ENCODE assay signal across 19 cellular contexts in the genomic region with DNA sequence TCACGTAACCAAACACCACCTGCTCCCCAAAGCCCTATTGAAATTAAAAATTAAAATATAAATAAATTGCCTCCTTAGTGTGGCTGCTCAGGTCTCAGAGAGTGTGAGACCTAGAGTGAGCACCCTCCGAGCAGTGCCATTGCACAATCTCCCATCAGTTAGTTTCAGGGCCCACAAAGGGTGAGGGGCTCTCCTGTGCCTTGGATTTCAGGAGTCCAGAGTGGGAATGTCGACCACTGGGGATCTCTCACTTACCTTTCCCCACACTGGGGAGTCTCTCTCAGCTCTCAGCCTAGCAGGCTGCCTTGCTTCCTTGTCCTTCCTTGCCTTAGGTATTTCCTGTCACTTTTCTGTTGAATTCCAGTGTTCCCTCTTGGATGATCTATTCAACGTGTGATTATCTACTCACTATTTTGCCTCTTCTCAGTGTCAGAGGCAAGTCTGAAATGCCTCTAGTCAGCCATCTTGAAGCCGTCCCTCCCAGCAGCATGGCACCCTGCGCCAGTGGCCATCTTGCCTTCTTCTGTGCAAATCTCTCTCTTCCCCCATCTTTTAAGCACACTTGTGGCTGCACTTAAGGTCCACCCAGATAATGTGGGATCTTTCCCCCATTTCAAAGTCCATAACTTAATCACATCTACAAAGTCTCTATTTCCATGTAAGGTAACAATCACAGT.
DNase-seq lines count a peak whose midpoint lies in the region; ATAC-seq and TF ChIP-seq lines count a peak whose summit lies in the region.
"Had no signal": no experiment of that assay in that cellular context is flagged by ENCODE, and none has a peak within 500 bp of the region (broad histone marks: within the 10 kb centered on the region; RNA-seq: fewer than 3 reads in every experiment).

No MANE protein-coding gene starts in this region.

- H2AFZ ChIP-seq in GM23338 (peak overlapping the region; percentile 0; the same call in 1 of the 2 replicates), neuronal stem cell (ENCODE audit: low read length) (peak overlapping the region; percentile 28)
- H2AFZ ChIP-seq: GM23248 had no signal

- no peak overlapping the region for H3K4ac ChIP-seq in neuronal stem cell (ENCODE audit: low read length)

- no peak overlapping the region for H4K8ac ChIP-seq in neuronal stem cell (ENCODE audit: low read depth, low read length)

- H2BK12ac ChIP-seq in neuronal stem cell (ENCODE audit: low read length), result no peak overlapping the region

- ATAC-seq in GM23338 (no peak), GM21515 (IDR thresholded peaks at IDR 0.05; ENCODE audit: unreplicated experiment) (no peak), GM19463 (IDR thresholded peaks at IDR 0.05; ENCODE audit: unreplicated experiment) (no peak)
- ATAC-seq: CD8-positive, alpha-beta T cell; K562; SK-N-SH treated with all-trans-retinoic acid at 6 μM for 48 hours had no signal

- DNase-seq in BE2C (peak; percentile 3), GM23338 (ENCODE audit: low spot score) (no peak), ecto neural progenitor cell (ENCODE audit: low spot score) (peak; percentile 17), neuronal stem cell (ENCODE audit: low spot score) (no peak), DMS79 (lab: John Stamatoyannopoulos, UW) (no peak)
- DNase-seq: DMS79 treated with DMSO at 0.1 percent for 48 hours, GM23248, NCI-H1694 treated with DMSO at 0.1 percent for 48 hours, NCI-H2227 treated with DMSO at 0.1 percent for 48 hours, NCI-H524, NCI-H82, OCI-M1, SHP77 treated with DMSO at 0.1 percent for 48 hours had no signal

- no peaks in the 10 kb centered on the region; the same call in 2 of the 3 replicates for H3K4me1 Mint-ChIP-seq in GM23338

- H3K27me3 ChIP-seq in BE2C (peaks cover 4% of the 10 kb centered on the region; the same call in 1 of the 2 replicates), GM23338 (ENCODE audit: insufficient read depth) (no peaks in the 10 kb centered on the region), neuronal stem cell (ENCODE audit: control insufficient read depth in 3 of 3, insufficient read depth in 3 of 3, low read depth in 1 of 3, low read length in 3 of 3) (no peaks in the 10 kb centered on the region)

- no peak overlapping the region for H3K4me3 Mint-ChIP-seq in GM23338
- H3K4me3 Mint-ChIP-seq: CD8-positive, alpha-beta T cell had no signal

- peaks cover 3% of the 10 kb centered on the region; the same call in 1 of the 3 replicates for H3K36me3 Mint-ChIP-seq in GM23338 (ENCODE audit: low read depth)
- H3K36me3 Mint-ChIP-seq: CD8-positive, alpha-beta T cell had no signal

- H3K79me2 ChIP-seq in GM23338 (replicated peaks; ENCODE audit: insufficient read depth), result no peaks in the 10 kb centered on the region

- no peak for TF ChIP-seq CTCF in BE2C (IDR thresholded peaks at IDR 0.05; ENCODE audit: low read depth, low read length)
- TF ChIP-seq CTCF in GM23338 (conservative IDR thresholded peaks at IDR 0.05; ENCODE audit: low read depth in 2 of 2), result no peak

- H3K9ac ChIP-seq in neuronal stem cell (ENCODE audit: low read depth, low read length, poor library complexity), result no peak overlapping the region
- H3K9ac ChIP-seq: BLaER1 treated with 17β-estradiol and CSF1 and Interleukin-3, amounts not matched to agents 10 nM and 100 nM; GM23248 had no signal

- no peak overlapping the region for H4K91ac ChIP-seq in neuronal stem cell (ENCODE audit: low read depth, low read length, poor library complexity)

- H3K4me1 ChIP-seq in BE2C, result no peaks in the 10 kb centered on the region
- H3K4me1 ChIP-seq in GM23338 (ENCODE audit: insufficient read depth), result no peaks in the 10 kb centered on the region
- H3K4me1 ChIP-seq in neuronal stem cell (ENCODE audit: control insufficient read depth in 2 of 2, insufficient read depth in 1 of 2, low read depth in 1 of 2, low read length in 2 of 2), result no peaks in the 10 kb centered on the region

- H3K36me3 ChIP-seq in BE2C (no peaks in the 10 kb centered on the region), GM23338 (ENCODE audit: insufficient read depth) (no peaks in the 10 kb centered on the region), neuronal stem cell (replicated peaks in 1 of 2; ENCODE audit: control insufficient read depth in 2 of 2, insufficient read depth in 2 of 2, low read length in 2 of 2) (no peaks in the 10 kb centered on the region)

- H2AK5ac ChIP-seq in neuronal stem cell (ENCODE audit: low read depth, low read length), result no peak overlapping the region

- H2BK15ac ChIP-seq in neuronal stem cell (ENCODE audit: low read length), result no peak overlapping the region

- H3K27ac ChIP-seq in GM23338 (ENCODE audit: low read depth), result no peak overlapping the region
- no peak overlapping the region for H3K27ac ChIP-seq in neuronal stem cell (replicated peaks; ENCODE audit: low read length)
- H3K27ac ChIP-seq: BLaER1 treated with 17β-estradiol and CSF1 and Interleukin-3, amounts not matched to agents 10 nM and 100 nM; GM23248 had no signal

- no peak overlapping the region for H2BK5ac ChIP-seq in neuronal stem cell (ENCODE audit: low read length)

- H3K23ac ChIP-seq in neuronal stem cell (ENCODE audit: low read depth, low read length, poor library complexity), result no peak overlapping the region

- H3K27me3 Mint-ChIP-seq in GM23338 (ENCODE audit: insufficient read depth, low read depth, poor library complexity), result peaks cover 4% of the 10 kb centered on the region

- H2BK120ac ChIP-seq in neuronal stem cell (ENCODE audit: low read depth, low read length), result no peak overlapping the region

- H3K9me2 ChIP-seq in GM23338 (ENCODE audit: insufficient read depth), result no peaks in the 10 kb centered on the region

- H3K14ac ChIP-seq in neuronal stem cell (ENCODE audit: low read length), result no peak overlapping the region

- H3K79me1 ChIP-seq in neuronal stem cell (ENCODE audit: low read depth, low read length), result peaks cover 1% of the 10 kb centered on the region

- H3K4me2 ChIP-seq in GM23338, result no peak overlapping the region
- H3K4me2 ChIP-seq in neuronal stem cell (ENCODE audit: insufficient read depth, low read length, poor library complexity, severe bottlenecking), result no peak overlapping the region
- H3K4me2 ChIP-seq: BLaER1 treated with 17β-estradiol and CSF1 and Interleukin-3, amounts not matched to agents 10 nM and 100 nM had no signal

- no peak overlapping the region for H3K27ac Mint-ChIP-seq in GM23338
- H3K27ac Mint-ChIP-seq: CD8-positive, alpha-beta T cell had no signal

- H3F3A ChIP-seq in GM23338 (replicated peaks; ENCODE audit: low read depth), result no peaks in the 10 kb centered on the region

- H3K9me3 ChIP-seq in BE2C, result no peaks in the 10 kb centered on the region
- H3K9me3 ChIP-seq in neuronal stem cell (replicated peaks in 1 of 2; ENCODE audit: control insufficient read depth in 2 of 2, insufficient read depth in 1 of 2, low read depth in 1 of 2, low read length in 2 of 2), result peaks cover 6 to 16% of the 10 kb centered on the region in 2 donors

- no peak overlapping the region for H3K18ac ChIP-seq in neuronal stem cell (ENCODE audit: low read length)

- no CpG with 5 or more reads among the region's 6 CpGs for WGBS in neuronal stem cell (ENCODE audit: extremely low coverage in 2 of 2, insufficient read length in 2 of 2, insufficient replicate concordance in 1 of 2), 2 donors

- no peaks in the 10 kb centered on the region for H4K20me1 ChIP-seq in GM23338 (replicated peaks; ENCODE audit: insufficient read depth)

- H3K4me3 ChIP-seq in BE2C (ENCODE audit: low read depth, low read length) (no peak overlapping the region), GM23338 (no peak overlapping the region), neuronal stem cell (ENCODE audit: low read length in 2 of 2) (no peak overlapping the region)
- H3K4me3 ChIP-seq: BLaER1 treated with 17β-estradiol and CSF1 and Interleukin-3, amounts not matched to agents 10 nM and 100 nM; GM23248; K562 had no signal

- peaks cover 11% of the 10 kb centered on the region; the same call in 1 of the 3 replicates for H3K9me3 Mint-ChIP-seq in GM23338

Comparison
In these comparisons a context has a peak if more than half of its experiments do, and no peak if none do; other contexts are left out.
1. DNase-seq: peak in BE2C (single experiment) and ecto neural progenitor cell (single experiment); none in GM23338 (single experiment), neuronal stem cell (single experiment) and DMS79 (single experiment).